ENCODE assay signal across 18 cellular contexts in genomic region chr3:47622648-47623047, GRCh38. TPM values are rescaled to one million over a fixed set of nuclear protein-coding genes. Genes with fewer than 3 reads are reported as not detected.
"Had no signal": no experiment of that assay in that cellular context is flagged by ENCODE, and none has a peak within 500 bp of the region (broad histone marks: within the 10 kb centered on the region; RNA-seq: fewer than 3 reads in every experiment).

No MANE protein-coding gene starts in this region.

- H3K4me1 Mint-ChIP-seq: activated naive CD4-positive, alpha-beta T cell treated with anti-CD3 and anti-CD28 coated beads, Interleukin-2, amount 50 U/mL, for 24 hours had no signal

- H3K9me3 Mint-ChIP-seq: activated CD4-positive, alpha-beta memory T cell treated with anti-CD3 and anti-CD28 coated beads for 36 hours; activated naive CD4-positive, alpha-beta T cell treated with anti-CD3 and anti-CD28 coated beads, Interleukin-2, amount 50 U/mL, for 24 hours; naive thymus-derived CD4-positive, alpha-beta T cell had no signal

- H3K27ac Mint-ChIP-seq: activated CD4-positive, alpha-beta memory T cell treated with anti-CD3 and anti-CD28 coated beads for 36 hours; activated naive CD4-positive, alpha-beta T cell treated with anti-CD3 and anti-CD28 coated beads, Interleukin-2, amount 50 U/mL, for 24 hours had no signal

- H3K27me3 Mint-ChIP-seq: activated CD4-positive, alpha-beta memory T cell treated with anti-CD3 and anti-CD28 coated beads for 36 hours; activated naive CD4-positive, alpha-beta T cell treated with anti-CD3 and anti-CD28 coated beads, Interleukin-2, amount 50 U/mL, for 24 hours; naive thymus-derived CD4-positive, alpha-beta T cell had no signal

- ATAC-seq: lower lobe of right lung; naive thymus-derived CD4-positive, alpha-beta T cell had no signal

- H3K27ac ChIP-seq: epithelial cell of prostate, lower lobe of right lung, right atrium auricular region, tibial artery had no signal

- H3K4me3 ChIP-seq: lower lobe of right lung, right atrium auricular region, tibial artery had no signal

- H3K4me1 ChIP-seq: lower lobe of right lung, right atrium auricular region, tibial artery had no signal

- H3K9me3 ChIP-seq: lower lobe of right lung, right atrium auricular region, tibial artery had no signal

- H3K4me3 Mint-ChIP-seq: activated CD4-positive, alpha-beta memory T cell treated with anti-CD3 and anti-CD28 coated beads for 36 hours; activated naive CD4-positive, alpha-beta T cell treated with anti-CD3 and anti-CD28 coated beads, Interleukin-2, amount 50 U/mL, for 24 hours; naive thymus-derived CD4-positive, alpha-beta T cell had no signal

- DNase-seq: activated CD4-positive, alpha-beta memory T cell treated with anti-CD3 and anti-CD28 coated beads for 36 hours; activated CD4-positive, alpha-beta T cell treated with anti-CD3 and anti-CD28 coated beads for 1 hour; activated CD8-positive, alpha-beta memory T cell treated with anti-CD3 and anti-CD28 coated beads, Interleukin-2, amount 50 U/mL, for 48 hours; anterior cingulate cortex; dermis blood vessel endothelial cell; foreskin melanocyte; kidney glomerular epithelial cell; lower lobe of right lung; naive thymus-derived CD4-positive, alpha-beta T cell; occipital lobe; stimulated activated CD4-positive, alpha-beta T cell treated with anti-CD3 and anti-CD28 coated beads, Interleukin-2, amount 100 ng/mL, for 48 hours; stimulated activated naive CD4-positive, alpha-beta T cell; SW 1271; tibial artery had no signal

RNA-seq across cellular contexts. Expression of gene CSPG5, which starts 44.0 kb away (rescaled TPM):
- polyA plus RNA-seq: fibroblast of lung; naive thymus-derived CD4-positive, alpha-beta T cell had no signal
